ENCODE assay signal across 15 cellular contexts in the genomic region with DNA sequence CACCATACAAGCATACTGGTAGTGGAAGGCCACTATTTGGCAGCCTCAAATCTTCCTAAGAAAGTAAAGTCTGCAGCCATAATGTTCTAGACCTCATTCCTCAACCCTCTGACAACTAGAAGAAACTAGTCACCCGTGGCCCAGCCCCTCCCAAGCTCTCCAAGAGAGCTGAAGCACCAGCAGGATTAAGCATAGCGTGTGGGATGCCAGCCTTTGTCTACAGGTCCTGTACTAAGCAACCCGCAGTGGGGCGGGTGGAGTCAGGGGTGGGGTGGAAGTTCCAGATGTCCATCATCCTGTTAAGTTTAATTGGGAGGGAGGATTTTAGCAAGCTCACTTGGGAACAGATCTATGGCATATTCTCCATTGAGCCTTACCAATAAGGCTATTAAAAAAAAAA. TPM values are rescaled to one million over a fixed set of nuclear protein-coding genes. Genes with fewer than 3 reads are reported as not detected.
DNase-seq lines count a peak whose midpoint lies in the region; ATAC-seq and TF ChIP-seq lines count a peak whose summit lies in the region.
"Had no signal": no experiment of that assay in that cellular context is flagged by ENCODE, and none has a peak within 500 bp of the region (broad histone marks: within the 10 kb centered on the region; RNA-seq: fewer than 3 reads in every experiment).

No MANE protein-coding gene starts in this region.

- 69% methylated on average over 4 of the region's 4 CpGs for WGBS in smooth muscle cell (ENCODE audit: low lambda C conversion rate)

- no peaks in the 10 kb centered on the region for H3F3A ChIP-seq in smooth muscle cell (ENCODE audit: low read depth)

- H3K27me3 Mint-ChIP-seq in stimulated activated naive CD8-positive, alpha-beta T cell treated with anti-CD3 and anti-CD28 coated beads, Interleukin-15, amount 100 ng/mL, for 72 hours, result no peaks in the 10 kb centered on the region
- H3K27me3 Mint-ChIP-seq in dendritic cell treated with granulocyte-macrophage colony-stimulating factor and Interleukin-4, amounts not matched to agents 40 ng/mL and 50 ng/mL, for 4 days, result no peaks in the 10 kb centered on the region
- no peaks in the 10 kb centered on the region for H3K27me3 Mint-ChIP-seq in osteocyte (ENCODE audit: unreplicated experiment)
- H3K27me3 Mint-ChIP-seq: activated naive CD4-positive, alpha-beta T cell treated with anti-CD3 and anti-CD28 coated beads, Interleukin-2, amount 10 ng/mL, durations not matched to agents 7 days and 5 days; naive B cell had no signal

- H3K27ac ChIP-seq in smooth muscle cell (ENCODE audit: low read depth), result no peak overlapping the region
- H3K27ac ChIP-seq: SK-N-MC had no signal

- no peak overlapping the region for H3K9ac ChIP-seq in smooth muscle cell (ENCODE audit: low read depth)

- no peak overlapping the region for H3K4me2 ChIP-seq in smooth muscle cell

- peaks cover 78% of the 10 kb centered on the region for H4K20me1 ChIP-seq in smooth muscle cell (ENCODE audit: low read depth)

- H3K4me3 Mint-ChIP-seq in stimulated activated naive CD8-positive, alpha-beta T cell treated with anti-CD3 and anti-CD28 coated beads, Interleukin-15, amount 100 ng/mL, for 72 hours, result no peak overlapping the region
- peak overlapping the region; percentile 9 for H3K4me3 Mint-ChIP-seq in dendritic cell treated with granulocyte-macrophage colony-stimulating factor and Interleukin-4, amounts not matched to agents 40 ng/mL and 50 ng/mL, for 4 days
- H3K4me3 Mint-ChIP-seq in osteocyte (ENCODE audit: unreplicated experiment), result no peak overlapping the region
- H3K4me3 Mint-ChIP-seq: activated naive CD4-positive, alpha-beta T cell treated with anti-CD3 and anti-CD28 coated beads, Interleukin-2, amount 10 ng/mL, durations not matched to agents 7 days and 5 days; naive B cell had no signal

- peaks cover 79% of the 10 kb centered on the region for H3K79me2 ChIP-seq in smooth muscle cell (ENCODE audit: low read depth)

- H3K4me1 ChIP-seq in smooth muscle cell (ENCODE audit: low read depth), result peaks cover 15% of the 10 kb centered on the region

- H3K4me1 Mint-ChIP-seq in stimulated activated naive CD8-positive, alpha-beta T cell treated with anti-CD3 and anti-CD28 coated beads, Interleukin-15, amount 100 ng/mL, for 72 hours, result peaks cover 47% of the 10 kb centered on the region
- H3K4me1 Mint-ChIP-seq in dendritic cell treated with granulocyte-macrophage colony-stimulating factor and Interleukin-4, amounts not matched to agents 40 ng/mL and 50 ng/mL, for 4 days (ENCODE audit: low read depth), result peaks cover 55% of the 10 kb centered on the region
- H3K4me1 Mint-ChIP-seq in osteocyte (ENCODE audit: unreplicated experiment), result peaks cover 14% of the 10 kb centered on the region

- no peaks in the 10 kb centered on the region for H3K9me3 ChIP-seq in smooth muscle cell (replicated peaks; ENCODE audit: low read depth)

- ATAC-seq in stimulated activated naive CD8-positive, alpha-beta T cell treated with anti-CD3 and anti-CD28 coated beads, Interleukin-15, Interleukin-2, amounts not matched to agents 100 U/mL and 50 U/mL, for 24 hours, result peak; percentile 51
- no peak for ATAC-seq in stimulated activated naive CD8-positive, alpha-beta T cell treated with anti-CD3 and anti-CD28 coated beads, Interleukin-15, amount 100 ng/mL, for 72 hours

- no peak overlapping the region for H3K4me3 ChIP-seq in smooth muscle cell
- H3K4me3 ChIP-seq: SK-N-MC had no signal

- no peaks in the 10 kb centered on the region for H3K27me3 ChIP-seq in smooth muscle cell (ENCODE audit: low read depth)

- intact Hi-C loops in dendritic cell treated with granulocyte-macrophage colony-stimulating factor and Interleukin-4, amounts not matched to agents 40 ng/mL and 50 ng/mL, for 4 days (cut with micrococcal nuclease), result no loop called here

- H3K27ac Mint-ChIP-seq in stimulated activated naive CD8-positive, alpha-beta T cell treated with anti-CD3 and anti-CD28 coated beads, Interleukin-15, amount 100 ng/mL, for 72 hours, result peak overlapping the region in 1 of 2 donors; percentile 54
- H3K27ac Mint-ChIP-seq in dendritic cell treated with granulocyte-macrophage colony-stimulating factor and Interleukin-4, amounts not matched to agents 40 ng/mL and 50 ng/mL, for 4 days, result peak overlapping the region; percentile 96
- no peak overlapping the region for H3K27ac Mint-ChIP-seq in osteocyte (ENCODE audit: unreplicated experiment)
- H3K27ac Mint-ChIP-seq: activated naive CD4-positive, alpha-beta T cell treated with anti-CD3 and anti-CD28 coated beads, Interleukin-2, amount 10 ng/mL, durations not matched to agents 7 days and 5 days had no signal

- H3K9me3 Mint-ChIP-seq in stimulated activated naive CD8-positive, alpha-beta T cell treated with anti-CD3 and anti-CD28 coated beads, Interleukin-15, amount 100 ng/mL, for 72 hours, result no peaks in the 10 kb centered on the region
- no peaks in the 10 kb centered on the region for H3K9me3 Mint-ChIP-seq in dendritic cell treated with granulocyte-macrophage colony-stimulating factor and Interleukin-4, amounts not matched to agents 40 ng/mL and 50 ng/mL, for 4 days
- no peaks in the 10 kb centered on the region for H3K9me3 Mint-ChIP-seq in osteocyte (ENCODE audit: unreplicated experiment)
- H3K9me3 Mint-ChIP-seq: activated naive CD4-positive, alpha-beta T cell treated with anti-CD3 and anti-CD28 coated beads, Interleukin-2, amount 10 ng/mL, durations not matched to agents 7 days and 5 days; naive B cell had no signal

- no peaks in the 10 kb centered on the region for H3K36me3 ChIP-seq in smooth muscle cell (ENCODE audit: low read depth)

- no peak overlapping the region for H2AFZ ChIP-seq in smooth muscle cell (ENCODE audit: low read depth)

- no peak for DNase-seq in stimulated activated naive CD8-positive, alpha-beta T cell treated with anti-CD3 and anti-CD28 coated beads, Interleukin-15, Interleukin-2, amounts not matched to agents 100 U/mL and 50 U/mL, for 24 hours
- DNase-seq in stimulated activated naive CD8-positive, alpha-beta T cell treated with anti-CD3 and anti-CD28 coated beads, Interleukin-15, amount 100 ng/mL, for 72 hours, result no peak
- peak; percentile 39 for DNase-seq in myocyte (ENCODE audit: low read depth)
- DNase-seq in osteocyte (ENCODE audit: extremely low spot score, unreplicated experiment), result no peak
- no peak for DNase-seq in GF-D8 (lab: John Stamatoyannopoulos, UW)
- DNase-seq in NCI-H2029 (lab: John Stamatoyannopoulos, UW), result no peak
- no peak for DNase-seq in smooth muscle cell (lab: John Stamatoyannopoulos, UW; ENCODE audit: unreplicated experiment)
- DNase-seq: activated naive CD4-positive, alpha-beta T cell treated with anti-CD3 and anti-CD28 coated beads, Interleukin-2, amount 10 ng/mL, durations not matched to agents 7 days and 5 days; Calu3; naive B cell; stimulated activated CD4-positive, alpha-beta T cell treated with anti-CD3 and anti-CD28 coated beads, Interleukin-4, amount 100 ng/mL, for 1 hour had no signal

- TF ChIP-seq CTCF in osteocyte (IDR thresholded peaks at IDR 0.05), result no peak
- no peak for TF ChIP-seq CTCF in smooth muscle cell (IDR thresholded peaks at IDR 0.05; ENCODE audit: borderline replicate concordance, insufficient read depth, poor library complexity, severe bottlenecking)

- H3K36me3 Mint-ChIP-seq in dendritic cell treated with granulocyte-macrophage colony-stimulating factor and Interleukin-4, amounts not matched to agents 40 ng/mL and 50 ng/mL, for 4 days (ENCODE audit: low read depth), result peaks cover 28% of the 10 kb centered on the region
- peaks cover 3% of the 10 kb centered on the region for H3K36me3 Mint-ChIP-seq in osteocyte (ENCODE audit: unreplicated experiment)
- H3K36me3 Mint-ChIP-seq: naive B cell had no signal

RNA-seq across cellular contexts. Expression of a gene that starts 14.2 kb away (rescaled TPM):
- total RNA-seq in myocyte (35.3 and 54.9 TPM in 2 replicates), osteocyte (42.6 and 51.8 TPM in 2 replicates), smooth muscle cell (31.3 and 52.9 TPM in 2 replicates)
- polyA plus RNA-seq in myocyte (2012), result 33.7 TPM
- 22.9 and 26.5 TPM in 2 replicates for polyA plus RNA-seq in smooth muscle cell

RNA-seq across cellular contexts. Expression of a gene that starts 36.2 kb away (rescaled TPM):
- total RNA-seq in myocyte (33.4 and 39.8 TPM in 2 replicates), osteocyte (44.9 and 45.6 TPM in 2 replicates), smooth muscle cell (32.9 and 45.4 TPM in 2 replicates)
- polyA plus RNA-seq in myocyte (2012), result 49.2 TPM
- 8.9 and 10.8 TPM in 2 replicates for polyA plus RNA-seq in smooth muscle cell

RNA-seq across cellular contexts. Expression of a gene that starts 59.6 kb away (rescaled TPM):
- total RNA-seq in myocyte (not detected in 2 replicates), osteocyte (not detected in 2 replicates), smooth muscle cell (not detected in 2 replicates)
- not detected for polyA plus RNA-seq in myocyte (2012)
- not detected in 2 replicates for polyA plus RNA-seq in smooth muscle cell
- total RNA-seq: Calu3, right cardiac atrium had no signal
- polyA plus RNA-seq: keratinocyte, right cardiac atrium had no signal
